In genomic region chr20:16563066-16563806, GRCh38 we compare ENCODE assay signal across 21 cellular contexts. TPM values are rescaled to one million over a fixed set of nuclear protein-coding genes. Genes with fewer than 3 reads are reported as not detected.
DNase-seq lines count a peak whose midpoint lies in the region; ATAC-seq and TF ChIP-seq lines count a peak whose summit lies in the region.
"Had no signal": no experiment of that assay in that cellular context is flagged by ENCODE, and none has a peak within 500 bp of the region (broad histone marks: within the 10 kb centered on the region; RNA-seq: fewer than 3 reads in every experiment).

No MANE protein-coding gene starts in this region.

- H3K36me3 Mint-ChIP-seq in nephron (ENCODE audit: low read depth) = no peaks in the 10 kb centered on the region
- H3K36me3 Mint-ChIP-seq: CD8-positive, alpha-beta T cell had no signal

- TF ChIP-seq CTCF in cardiac muscle cell (IDR thresholded peaks at IDR 0.05; ENCODE audit: low read depth, low read length) = no peak
- no peak for TF ChIP-seq CTCF in epithelial cell of proximal tubule (conservative IDR thresholded peaks at IDR 0.05; ENCODE audit: low read depth, low read length)
- no peak for TF ChIP-seq CTCF in nephron (IDR thresholded peaks at IDR 0.05; ENCODE audit: unreplicated experiment in 3 of 3)
- TF ChIP-seq CTCF in foreskin fibroblast (IDR thresholded peaks at IDR 0.05; ENCODE audit: low read depth, low read length) = no peak

- intact Hi-C loops in left cardiac atrium (cut with DNase I) = no loop called here

- H3K4me3 ChIP-seq in cardiac muscle cell = no peak overlapping the region
- H3K4me3 ChIP-seq in epithelial cell of proximal tubule (ENCODE audit: low read depth, low read length) = peak overlapping the region; percentile 27
- H3K4me3 ChIP-seq in foreskin fibroblast (ENCODE audit: low read depth in 1 of 2, low read length in 2 of 2) = no peak overlapping the region
- H3K4me3 ChIP-seq: PC-9 had no signal

- no peaks in the 10 kb centered on the region for H3K27me3 Mint-ChIP-seq in nephron (ENCODE audit: low read depth)

- no peaks in the 10 kb centered on the region for H3K36me3 ChIP-seq in cardiac muscle cell

- H3K9me3 Mint-ChIP-seq in nephron = no peaks in the 10 kb centered on the region

- TF ChIP-seq POLR2A in GM18505 (IDR thresholded peaks at IDR 0.05; ENCODE audit: borderline replicate concordance, extremely low read depth, insufficient read depth, insufficient read length) = no peak

- H3K27me3 ChIP-seq in cardiac muscle cell = no peaks in the 10 kb centered on the region

- ATAC-seq in left cardiac atrium (no peak), GM18505 (IDR thresholded peaks at IDR 0.05; ENCODE audit: unreplicated experiment) (no peak)
- ATAC-seq in activated CD4-positive, CD25-positive, alpha-beta regulatory T cell treated with anti-CD3 and anti-CD28 coated beads, Interleukin-2, amount 50 U/mL, for 24 hours = no peak
- ATAC-seq: CD8-positive, alpha-beta T cell; HCT116 had no signal

- peak overlapping the region; percentile 33 to 85 (median 34) for H3K27ac Mint-ChIP-seq in nephron
- H3K27ac Mint-ChIP-seq: CD8-positive, alpha-beta T cell had no signal

- H3K9me3 ChIP-seq in cardiac muscle cell (ENCODE audit: low read depth) = no peaks in the 10 kb centered on the region

- peaks cover 7% of the 10 kb centered on the region for H3K4me1 Mint-ChIP-seq in nephron

- DNase-seq in cardiac muscle cell (ENCODE audit: low read depth in 1 of 2, low spot score in 1 of 2) (no peak), left cardiac atrium (no peak), epithelial cell of proximal tubule (ENCODE audit: low read depth) (no peak), NCI-H1105 (lab: John Stamatoyannopoulos, UW) (no peak), foreskin fibroblast (no peak)
- DNase-seq: Calu3; CD8-positive, alpha-beta T cell; GOT3; MV-4-11; NCI-H1417; NCI-H187; NCI-H2107; NCI-H510A treated with DMSO at 0.1 percent for 48 hours; NCI-H82; PC-9; SIG-M5 had no signal

- no peak overlapping the region for H3K4me3 Mint-ChIP-seq in nephron
- H3K4me3 Mint-ChIP-seq: CD8-positive, alpha-beta T cell had no signal

- peaks cover 10% of the 10 kb centered on the region for H3K4me1 ChIP-seq in cardiac muscle cell (ENCODE audit: low read depth)

- peak overlapping the region; percentile 44 for H3K27ac ChIP-seq in cardiac muscle cell
- H3K27ac ChIP-seq: PC-9, RWPE1 had no signal

RNA-seq across cellular contexts. Expression of gene KIF16B, which starts 10.0 kb away (rescaled TPM):
- total RNA-seq in cardiac muscle cell = 16.8 and 26.5 TPM in 2 replicates
- 8.2 and 13.1 TPM in 2 replicates for polyA plus RNA-seq in cardiac muscle cell
- total RNA-seq in left cardiac atrium = 10 to 100 TPM; 17.0 to 17.7 TPM
- 5.6 and 14.2 TPM in 2 replicates for total RNA-seq in epithelial cell of proximal tubule
